ENCODE assay signal across 8 cellular contexts in the genomic region with DNA sequence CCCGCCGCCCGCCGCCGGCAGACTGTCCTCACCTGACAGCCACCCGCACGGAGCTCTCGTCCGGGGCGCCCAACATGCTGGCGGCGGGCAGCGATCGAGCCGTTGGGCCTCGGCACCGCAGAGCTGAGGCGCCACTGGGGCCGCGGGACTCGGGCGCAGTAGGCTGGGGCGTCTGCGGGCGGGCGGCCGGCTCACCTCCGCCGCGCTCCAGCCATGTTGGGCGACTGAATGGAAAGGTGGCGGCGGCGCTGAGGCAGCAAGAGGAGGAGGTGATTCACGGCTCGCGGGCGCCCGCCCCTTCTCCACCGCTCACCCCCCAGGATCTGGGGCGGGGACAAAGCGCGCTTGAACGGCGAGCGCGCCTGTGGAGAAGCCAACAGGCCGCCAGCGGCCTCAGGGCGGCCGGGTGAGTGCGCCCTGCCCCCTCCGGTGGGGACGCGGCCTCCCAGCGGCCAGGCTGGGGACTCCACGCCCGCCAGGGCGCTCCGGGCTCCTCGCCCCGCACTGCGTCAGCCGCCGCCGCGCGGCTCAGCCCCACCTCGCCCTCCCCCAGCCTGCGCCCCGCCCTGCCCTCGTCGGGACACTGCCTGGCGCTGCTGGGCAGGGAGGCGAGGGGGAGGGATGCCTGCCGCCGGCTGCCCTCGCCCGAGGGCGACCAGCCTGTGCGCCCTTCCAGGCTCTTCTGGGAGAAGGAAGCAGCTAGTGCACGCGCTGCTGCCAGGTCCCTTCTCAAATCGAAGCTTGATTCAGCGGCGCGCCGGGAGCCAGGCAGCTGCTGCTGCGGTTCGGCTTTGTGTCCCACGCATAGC. TPM values are rescaled to one million over a fixed set of nuclear protein-coding genes. Genes with fewer than 3 reads are reported as not detected.
DNase-seq lines count a peak whose midpoint lies in the region; ATAC-seq and TF ChIP-seq lines count a peak whose summit lies in the region.

A gene with protein sequence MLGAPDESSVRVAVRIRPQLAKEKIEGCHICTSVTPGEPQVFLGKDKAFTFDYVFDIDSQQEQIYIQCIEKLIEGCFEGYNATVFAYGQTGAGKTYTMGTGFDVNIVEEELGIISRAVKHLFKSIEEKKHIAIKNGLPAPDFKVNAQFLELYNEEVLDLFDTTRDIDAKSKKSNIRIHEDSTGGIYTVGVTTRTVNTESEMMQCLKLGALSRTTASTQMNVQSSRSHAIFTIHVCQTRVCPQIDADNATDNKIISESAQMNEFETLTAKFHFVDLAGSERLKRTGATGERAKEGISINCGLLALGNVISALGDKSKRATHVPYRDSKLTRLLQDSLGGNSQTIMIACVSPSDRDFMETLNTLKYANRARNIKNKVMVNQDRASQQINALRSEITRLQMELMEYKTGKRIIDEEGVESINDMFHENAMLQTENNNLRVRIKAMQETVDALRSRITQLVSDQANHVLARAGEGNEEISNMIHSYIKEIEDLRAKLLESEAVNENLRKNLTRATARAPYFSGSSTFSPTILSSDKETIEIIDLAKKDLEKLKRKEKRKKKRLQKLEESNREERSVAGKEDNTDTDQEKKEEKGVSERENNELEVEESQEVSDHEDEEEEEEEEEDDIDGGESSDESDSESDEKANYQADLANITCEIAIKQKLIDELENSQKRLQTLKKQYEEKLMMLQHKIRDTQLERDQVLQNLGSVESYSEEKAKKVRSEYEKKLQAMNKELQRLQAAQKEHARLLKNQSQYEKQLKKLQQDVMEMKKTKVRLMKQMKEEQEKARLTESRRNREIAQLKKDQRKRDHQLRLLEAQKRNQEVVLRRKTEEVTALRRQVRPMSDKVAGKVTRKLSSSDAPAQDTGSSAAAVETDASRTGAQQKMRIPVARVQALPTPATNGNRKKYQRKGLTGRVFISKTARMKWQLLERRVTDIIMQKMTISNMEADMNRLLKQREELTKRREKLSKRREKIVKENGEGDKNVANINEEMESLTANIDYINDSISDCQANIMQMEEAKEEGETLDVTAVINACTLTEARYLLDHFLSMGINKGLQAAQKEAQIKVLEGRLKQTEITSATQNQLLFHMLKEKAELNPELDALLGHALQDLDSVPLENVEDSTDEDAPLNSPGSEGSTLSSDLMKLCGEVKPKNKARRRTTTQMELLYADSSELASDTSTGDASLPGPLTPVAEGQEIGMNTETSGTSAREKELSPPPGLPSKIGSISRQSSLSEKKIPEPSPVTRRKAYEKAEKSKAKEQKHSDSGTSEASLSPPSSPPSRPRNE (N-terminal part only) (minus strand): TSS at position 226 of the 809 bp plus-strand sequence. CDS start 150 bp downstream, at position 76.

- WGBS in adrenal gland, 4 donors, result 0% methylated on average over 7 to 91 of the region's 91 CpGs
- WGBS in heart right ventricle, 2 donors, result 0 to 1% methylated on average over 77 to 91 of the region's 91 CpGs
- WGBS in upper lobe of left lung, 2 donors, result 0 to 1% methylated on average over 5 to 48 of the region's 91 CpGs

- H3K27me3 ChIP-seq in adrenal gland, result no peaks in the 10 kb centered on the region
- H3K27me3 ChIP-seq in heart right ventricle, result peaks cover 0 to 23% (median 0%) of the 10 kb centered on the region in 7 donors
- H3K27me3 ChIP-seq in upper lobe of left lung, result peaks cover 0 to 4% (median 0%) of the 10 kb centered on the region in 4 donors

- ATAC-seq in HG02571 (IDR thresholded peaks at IDR 0.05; ENCODE audit: unreplicated experiment), result peak; percentile 88
- peak; percentile 94 to 99 (median 96) for ATAC-seq in heart right ventricle
- peak; percentile 98 for ATAC-seq in upper lobe of left lung (ENCODE audit: low FRiP score in 2 of 2)

- TF ChIP-seq POLR2A in adrenal gland (IDR thresholded peaks at IDR 0.05) (peak; percentile 90 to 92), upper lobe of left lung (IDR thresholded peaks at IDR 0.05) (peak in 2 of 4 donors; percentile 88 to 90)

- H3K9me3 ChIP-seq in adrenal gland (replicated peaks in 1 of 3), result no peaks in the 10 kb centered on the region
- H3K9me3 ChIP-seq in heart right ventricle, result no peaks in the 10 kb centered on the region
- H3K9me3 ChIP-seq in upper lobe of left lung, result no peaks in the 10 kb centered on the region

- DNase-seq in GM12865 (ENCODE audit: low read depth), result peak; percentile 97
- peak; percentile 92 for DNase-seq in NCI-H1092 treated with DMSO at 0.1 percent for 48 hours (lab: John Stamatoyannopoulos, UW)
- DNase-seq in SW 1271 (lab: John Stamatoyannopoulos, UW), result peak; percentile 78 to 91
- DNase-seq in adrenal gland, result peak; percentile 91 to 95 (median 93)
- peak; percentile 85 to 89 for DNase-seq in heart right ventricle
- peak; percentile 96 for DNase-seq in posterior vena cava (ENCODE audit: low spot score)
- DNase-seq in upper lobe of left lung, result peak; percentile 89 to 97

- intact Hi-C loops in adrenal gland (cut with DNase I), result no loop called here
- intact Hi-C loops in heart right ventricle (cut with DNase I), result loop anchor here in 5 of 10 donors (2.0 to 10.0 kb wide), 9 partner anchors 20 to 174 kb away; a partner anchor contains a TSS
- intact Hi-C loops in posterior vena cava (cut with DNase I), result loop anchor here in 1 of 2 donors (5.0 kb wide), 1 partner anchor 559 kb away; no protein-coding TSS in a partner anchor

- H3K36me3 ChIP-seq in adrenal gland (replicated peaks in 1 of 2) (no peaks in the 10 kb centered on the region), heart right ventricle (no peaks in the 10 kb centered on the region), upper lobe of left lung (no peaks in the 10 kb centered on the region)

- TF ChIP-seq CTCF in GM12865 (IDR thresholded peaks at IDR 0.05; ENCODE audit: insufficient read depth, low read depth, low read length, missing control alignments) (peak; percentile 74), adrenal gland (IDR thresholded peaks at IDR 0.05) (peak in 5 of 6 experiments; percentile 43 to 91 (median 72)), heart right ventricle (IDR thresholded peaks at IDR 0.05) (peak; percentile 39 to 75 (median 68)), upper lobe of left lung (IDR thresholded peaks at IDR 0.05) (peak; percentile 62 to 95 (median 84))

- TF ChIP-seq EP300 in upper lobe of left lung (IDR thresholded peaks at IDR 0.05), result no peak

- H3K27ac ChIP-seq in adrenal gland, result peak within 1 kb of the TSS; percentile 60 to 94 (median 90)
- H3K27ac ChIP-seq in heart right ventricle, result peak within 1 kb of the TSS; percentile 66 to 93 (median 89)
- H3K27ac ChIP-seq in upper lobe of left lung, result peak within 1 kb of the TSS; percentile 80 to 84 (median 82)

- peak within 1 kb of the TSS; percentile 69 for H3K4me3 ChIP-seq in GM12865 (ENCODE audit: low read depth, low read length)
- H3K4me3 ChIP-seq in adrenal gland, result peak within 1 kb of the TSS; percentile 55 to 89 (median 74)
- H3K4me3 ChIP-seq in heart right ventricle, result peak within 1 kb of the TSS; percentile 77 to 92 (median 86)
- peak within 1 kb of the TSS; percentile 38 to 81 (median 65) for H3K4me3 ChIP-seq in upper lobe of left lung

- H3K4me1 ChIP-seq in adrenal gland (replicated peaks in 1 of 2), result peaks cover 4 to 7% of the 10 kb centered on the region in 2 donors
- H3K4me1 ChIP-seq in heart right ventricle, result peaks cover 3 to 25% (median 15%) of the 10 kb centered on the region in 9 donors
- H3K4me1 ChIP-seq in upper lobe of left lung, result peaks cover 6 to 19% (median 11%) of the 10 kb centered on the region in 4 donors

RNA-seq across cellular contexts. Expression of the gene that starts here (rescaled TPM):
- 10 to 100 TPM in 4 of 8 donors, 1 to 10 TPM in 4; 5.9 to 24.0 (median 11.0) TPM for total RNA-seq in adrenal gland
- 10 to 100 TPM in 1 of 3 donors, 1 to 10 TPM in 2; 5.8 to 29.7 (median 6.3) TPM for polyA plus RNA-seq in adrenal gland
- 10 to 100 TPM; 42.3 to 71.8 (median 49.9) TPM for total RNA-seq in heart right ventricle
- polyA plus RNA-seq in heart right ventricle, result 10 to 100 TPM; 11.4 to 71.8 TPM
- 10 to 100 TPM; 11.2 to 11.7 TPM for total RNA-seq in posterior vena cava
- total RNA-seq in upper lobe of left lung, result 10 to 100 TPM in 4 of 6 donors, 1 to 10 TPM in 2; 6.6 to 89.3 (median 18.3) TPM

Comparison
In these comparisons a context has a peak if more than half of its experiments do, and no peak if none do; other contexts are left out.
1. Peak in every context shown above with its lines: DNase-seq, ATAC-seq, H3K4me3 ChIP-seq and H3K27ac ChIP-seq.